In genomic region chr17:77449373-77449907, GRCh38 we compare ENCODE assay signal across 2 cellular contexts.
TF ChIP-seq lines count a peak whose summit lies in the region.

No MANE protein-coding gene starts in this region.

TF ChIP-seq in A549, 52 proteins besides CTCF, POLR2A, EP300 and RAD21 (continued from another document):
- no peak for TF ChIP-seq KDM5A (IDR thresholded peaks at IDR 0.05)

TF ChIP-seq in IMR-90, 13 proteins besides CTCF, POLR2A, EP300 and RAD21 (continued from another document):
- TF ChIP-seq, protein P1, sequence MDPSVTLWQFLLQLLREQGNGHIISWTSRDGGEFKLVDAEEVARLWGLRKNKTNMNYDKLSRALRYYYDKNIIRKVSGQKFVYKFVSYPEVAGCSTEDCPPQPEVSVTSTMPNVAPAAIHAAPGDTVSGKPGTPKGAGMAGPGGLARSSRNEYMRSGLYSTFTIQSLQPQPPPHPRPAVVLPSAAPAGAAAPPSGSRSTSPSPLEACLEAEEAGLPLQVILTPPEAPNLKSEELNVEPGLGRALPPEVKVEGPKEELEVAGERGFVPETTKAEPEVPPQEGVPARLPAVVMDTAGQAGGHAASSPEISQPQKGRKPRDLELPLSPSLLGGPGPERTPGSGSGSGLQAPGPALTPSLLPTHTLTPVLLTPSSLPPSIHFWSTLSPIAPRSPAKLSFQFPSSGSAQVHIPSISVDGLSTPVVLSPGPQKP (IDR thresholded peaks at IDR 0.05; ENCODE audit: borderline replicate concordance, low read depth, low read length), result no peak
- TF ChIP-seq MXI1 (IDR thresholded peaks at IDR 0.05; ENCODE audit: borderline replicate concordance, low read depth, low read length), result no peak
- TF ChIP-seq, protein P2, sequence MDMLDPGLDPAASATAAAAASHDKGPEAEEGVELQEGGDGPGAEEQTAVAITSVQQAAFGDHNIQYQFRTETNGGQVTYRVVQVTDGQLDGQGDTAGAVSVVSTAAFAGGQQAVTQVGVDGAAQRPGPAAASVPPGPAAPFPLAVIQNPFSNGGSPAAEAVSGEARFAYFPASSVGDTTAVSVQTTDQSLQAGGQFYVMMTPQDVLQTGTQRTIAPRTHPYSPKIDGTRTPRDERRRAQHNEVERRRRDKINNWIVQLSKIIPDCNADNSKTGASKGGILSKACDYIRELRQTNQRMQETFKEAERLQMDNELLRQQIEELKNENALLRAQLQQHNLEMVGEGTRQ (IDR thresholded peaks at IDR 0.05; ENCODE audit: low read depth, low read length), result no peak
